In the genomic region with DNA sequence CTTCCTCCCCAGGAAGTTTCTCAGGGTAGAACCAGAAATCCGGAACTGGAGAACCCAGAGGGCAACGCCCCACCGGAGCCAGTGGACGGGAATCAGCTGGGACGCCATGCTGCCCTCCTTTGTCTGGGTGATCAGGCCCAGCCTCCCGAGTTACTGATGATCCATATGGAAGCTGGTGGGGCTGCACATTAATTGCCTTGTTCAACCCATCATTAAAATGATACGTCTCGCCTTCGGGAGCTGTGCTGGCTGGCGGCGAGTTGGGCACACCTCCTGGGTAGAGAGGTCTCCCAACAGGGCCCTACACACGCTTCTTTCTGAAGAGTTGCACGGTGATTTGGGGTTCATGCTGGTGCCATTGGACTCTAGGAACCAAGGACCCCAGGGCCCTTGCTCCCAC, we compare ENCODE assay signal across 13 cellular contexts.
"Had no signal": no experiment of that assay in that cellular context is flagged by ENCODE, and none has a peak within 500 bp of the region (broad histone marks: within the 10 kb centered on the region; RNA-seq: fewer than 3 reads in every experiment).

No MANE protein-coding gene starts in this region.

- ATAC-seq: heart left ventricle; stimulated activated memory B cell treated with anti-CD40 and anti-IgM and Interleukin-4, amounts not matched to agents 10 μg/mL and 1 μg/mL and 100 μg/mL, for 72 hours had no signal

- H3K4me1 ChIP-seq: colonic mucosa, right atrium auricular region had no signal

- H3K9me3 ChIP-seq: colonic mucosa, heart left ventricle, right atrium auricular region, spleen, transverse colon had no signal

- FAIRE-seq: frontal cortex, keratinocyte had no signal

- H3K36me3 ChIP-seq: colonic mucosa, heart left ventricle, right atrium auricular region, spleen, transverse colon had no signal

- H3K4me3 ChIP-seq: colonic mucosa, heart left ventricle, right atrium auricular region, spleen, transverse colon had no signal

- H3K27me3 ChIP-seq: colonic mucosa, heart left ventricle, right atrium auricular region, transverse colon had no signal

- DNase-seq: activated CD4-positive, alpha-beta T cell treated with anti-CD3 and anti-CD28 coated beads, Interleukin-2, amount 50 U/mL, for 48 hours; activated CD4-positive, CD25-positive, alpha-beta regulatory T cell treated with anti-CD3 and anti-CD28 coated beads, Interleukin-2, amount 50 U/mL, for 72 hours; activated T-cell treated with anti-CD3 and anti-CD28 coated beads, Interleukin-2, amount 50 U/mL, for 48 hours; effector CD4-positive, alpha-beta T cell; heart left ventricle; spleen; stimulated activated CD4-positive, alpha-beta T cell treated with anti-CD3 and anti-CD28 coated beads, Interleukin-1b, Interleukin-23, amount 100 ng/mL, for 48 hours; transverse colon had no signal

- H3K27ac ChIP-seq: colonic mucosa, right atrium auricular region had no signal

- H3K9me3 Mint-ChIP-seq: stimulated activated memory B cell treated with anti-CD40 and anti-IgM and Interleukin-4, amounts not matched to agents 10 μg/mL and 1 μg/mL and 100 μg/mL, for 72 hours had no signal

- H3K4me3 Mint-ChIP-seq: stimulated activated memory B cell treated with anti-CD40 and anti-IgM and Interleukin-4, amounts not matched to agents 10 μg/mL and 1 μg/mL and 100 μg/mL, for 72 hours had no signal

- H3K36me3 Mint-ChIP-seq: stimulated activated memory B cell treated with anti-CD40 and anti-IgM and Interleukin-4, amounts not matched to agents 10 μg/mL and 1 μg/mL and 100 μg/mL, for 72 hours had no signal

- H3K27ac Mint-ChIP-seq: stimulated activated memory B cell treated with anti-CD40 and anti-IgM and Interleukin-4, amounts not matched to agents 10 μg/mL and 1 μg/mL and 100 μg/mL, for 72 hours had no signal
